1 cellular context compared by ENCODE assay signal in the genomic region with DNA sequence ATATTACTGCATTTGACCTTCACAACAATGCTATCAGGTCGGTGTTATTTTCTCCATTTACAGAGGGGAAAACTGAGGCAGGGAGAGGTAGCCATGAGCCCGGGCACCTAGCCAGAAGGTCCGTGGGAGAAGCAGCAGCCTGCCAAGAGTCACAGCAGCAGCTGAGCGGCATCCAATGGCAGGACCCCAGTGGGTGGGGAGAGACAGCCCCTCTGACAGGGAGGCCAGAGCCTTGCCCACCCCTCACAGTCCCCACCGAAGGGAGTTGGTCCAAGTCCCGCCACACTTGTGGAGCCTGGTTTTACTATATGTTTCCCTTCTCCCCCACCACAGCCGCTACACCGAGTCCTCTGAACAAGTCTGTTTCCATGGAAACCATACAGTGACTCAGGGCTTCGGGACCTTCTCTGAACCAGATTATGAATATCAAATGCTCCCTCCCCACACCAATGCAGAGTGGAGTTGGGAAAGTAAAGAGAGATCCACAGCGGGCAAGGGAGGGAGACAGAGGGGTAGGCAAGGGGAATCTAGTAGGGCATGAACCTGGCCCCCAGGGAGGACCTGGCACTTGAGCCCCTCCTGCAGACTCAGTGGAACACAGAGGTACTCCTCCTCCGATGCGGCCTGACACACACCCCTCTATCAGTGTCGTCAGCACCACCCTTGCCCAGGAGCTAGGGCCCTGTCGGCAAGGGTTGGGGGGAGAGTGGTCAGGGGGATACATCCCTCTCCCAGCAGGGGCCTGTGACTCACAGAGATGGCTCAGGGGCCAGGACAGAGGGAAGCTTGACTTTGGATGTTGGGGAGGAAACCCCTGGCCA.
TF ChIP-seq lines count a peak whose summit lies in the region.

No MANE protein-coding gene starts in this region.

TF ChIP-seq in SK-N-SH, 30 proteins besides CTCF, POLR2A, EP300 and RAD21 (continued from another document):
- TF ChIP-seq, protein P1, sequence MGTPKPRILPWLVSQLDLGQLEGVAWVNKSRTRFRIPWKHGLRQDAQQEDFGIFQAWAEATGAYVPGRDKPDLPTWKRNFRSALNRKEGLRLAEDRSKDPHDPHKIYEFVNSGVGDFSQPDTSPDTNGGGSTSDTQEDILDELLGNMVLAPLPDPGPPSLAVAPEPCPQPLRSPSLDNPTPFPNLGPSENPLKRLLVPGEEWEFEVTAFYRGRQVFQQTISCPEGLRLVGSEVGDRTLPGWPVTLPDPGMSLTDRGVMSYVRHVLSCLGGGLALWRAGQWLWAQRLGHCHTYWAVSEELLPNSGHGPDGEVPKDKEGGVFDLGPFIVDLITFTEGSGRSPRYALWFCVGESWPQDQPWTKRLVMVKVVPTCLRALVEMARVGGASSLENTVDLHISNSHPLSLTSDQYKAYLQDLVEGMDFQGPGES (IDR thresholded peaks at IDR 0.05; ENCODE audit: low read depth, low read length): no peak
